In genomic region chr6:57307850-57308249, GRCh38 we compare ENCODE assay signal across 1 cellular context.
TF ChIP-seq lines count a peak whose summit lies in the region.

No MANE protein-coding gene starts in this region.

TF ChIP-seq in IMR-90, 13 proteins besides CTCF, POLR2A, EP300 and RAD21 (continued from another document):
- TF ChIP-seq USF2 (IDR thresholded peaks at IDR 0.05; ENCODE audit: low read depth, low read length): no peak
- no peak for TF ChIP-seq CEBPB (IDR thresholded peaks at IDR 0.05; ENCODE audit: low read depth, low read length)
- no peak for TF ChIP-seq CHD1 (IDR thresholded peaks at IDR 0.05; ENCODE audit: low read depth, low read length)
- no peak for TF ChIP-seq ELK1 (IDR thresholded peaks at IDR 0.05; ENCODE audit: borderline replicate concordance, low read depth, low read length)
- TF ChIP-seq FOS (IDR thresholded peaks at IDR 0.05; ENCODE audit: low read depth, low read length): no peak
- no peak for TF ChIP-seq MAZ (IDR thresholded peaks at IDR 0.05; ENCODE audit: borderline replicate concordance, low read depth, low read length)
- no peak for TF ChIP-seq MXI1 (IDR thresholded peaks at IDR 0.05; ENCODE audit: borderline replicate concordance, low read depth, low read length)
